In the genomic region with DNA sequence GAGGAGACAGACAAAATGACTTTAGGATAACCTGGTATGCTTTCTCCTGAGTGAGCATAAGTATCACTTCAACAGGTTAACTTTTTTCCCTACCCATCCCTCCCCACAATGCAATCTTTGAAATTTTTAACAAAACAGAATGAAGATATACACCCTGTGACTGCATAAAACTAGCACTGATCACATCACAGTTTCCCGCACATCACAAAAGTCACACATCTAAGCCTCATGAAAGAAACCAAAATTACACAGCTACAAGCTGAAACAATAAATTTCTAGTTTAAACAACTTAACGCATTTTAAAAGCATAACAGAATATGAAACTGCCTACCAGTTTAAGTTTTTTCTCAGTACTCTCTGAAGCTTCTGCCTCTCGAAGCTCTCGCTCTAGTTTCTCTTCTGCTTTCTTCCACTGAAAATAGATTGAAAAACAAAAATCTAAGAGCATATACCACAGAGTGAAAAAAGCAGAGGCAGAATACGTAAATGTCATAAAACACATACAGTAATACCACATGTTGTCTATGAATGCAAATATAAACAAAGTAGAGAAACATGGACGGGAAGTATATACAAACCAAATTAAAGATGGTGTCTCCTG, we compare ENCODE assay signal across 13 cellular contexts. TPM values are rescaled to one million over a fixed set of nuclear protein-coding genes. Genes with fewer than 3 reads are reported as not detected.
DNase-seq lines count a peak whose midpoint lies in the region; ATAC-seq and TF ChIP-seq lines count a peak whose summit lies in the region.
"Had no signal": no experiment of that assay in that cellular context is flagged by ENCODE, and none has a peak within 500 bp of the region (broad histone marks: within the 10 kb centered on the region; RNA-seq: fewer than 3 reads in every experiment).

No MANE protein-coding gene starts in this region.

- no TSS peak for BruUV-seq in PC-9 (replicated peaks; lab: Mats Ljungman, UMichigan)

- peak; percentile 99 for ATAC-seq in GM19395 (IDR thresholded peaks at IDR 0.05; ENCODE audit: unreplicated experiment)
- peak; percentile 96 for ATAC-seq in HG02870 (IDR thresholded peaks at IDR 0.05; ENCODE audit: unreplicated experiment)
- ATAC-seq in HG03575 (IDR thresholded peaks at IDR 0.05; ENCODE audit: extremely low read depth, insufficient number of reproducible peaks, low FRiP score, unreplicated experiment) = peak; percentile 87
- ATAC-seq: stimulated activated effector memory CD8-positive, alpha-beta T cell treated with anti-CD3 and anti-CD28 coated beads, Interleukin-12 subunit alpha, Interleukin-12 subunit beta, amount 100 ng/mL, for 72 hours had no signal

- no peaks in the 10 kb centered on the region for H3F3A ChIP-seq in PC-9 (ENCODE audit: insufficient read depth, low read depth)

- H3K4me3 Mint-ChIP-seq in H9 = no peak overlapping the region
- H3K4me3 Mint-ChIP-seq: stimulated activated effector memory CD8-positive, alpha-beta T cell treated with anti-CD3 and anti-CD28 coated beads, Interleukin-12 subunit alpha, Interleukin-12 subunit beta, amount 100 ng/mL, for 72 hours had no signal

- H2AFZ ChIP-seq in H9 (ENCODE audit: low read length) (no peak overlapping the region), PC-9 (no peak overlapping the region)

- H3K9me3 Mint-ChIP-seq in H9 = no peaks in the 10 kb centered on the region
- H3K9me3 Mint-ChIP-seq: stimulated activated effector memory CD8-positive, alpha-beta T cell treated with anti-CD3 and anti-CD28 coated beads, Interleukin-12 subunit alpha, Interleukin-12 subunit beta, amount 100 ng/mL, for 72 hours had no signal

- H3K4me1 ChIP-seq in H9 (ENCODE audit: insufficient read depth, low read length) = no peaks in the 10 kb centered on the region
- H3K4me1 ChIP-seq in PC-9 (replicated peaks; ENCODE audit: insufficient read depth) = no peaks in the 10 kb centered on the region
- H3K4me1 ChIP-seq: colonic mucosa had no signal

- peaks cover 14 to 71% (median 68%) of the 10 kb centered on the region in 3 experiments; a peak in 6 of 7 replicates for H3K36me3 Mint-ChIP-seq in H9 (ENCODE audit: insufficient read depth in 1 of 3, low read depth in 3 of 3)

- H3K79me2 ChIP-seq in H9 (ENCODE audit: insufficient read depth, low read length) (no peaks in the 10 kb centered on the region), PC-9 (ENCODE audit: low read depth) (no peaks in the 10 kb centered on the region)

- H4K5ac ChIP-seq in H9 (ENCODE audit: insufficient read length, low read depth, low read length) = no peak overlapping the region

- no peak overlapping the region for H3K23ac ChIP-seq in H9 (ENCODE audit: insufficient read length, low read depth, low read length)

- POLR2A ChIA-PET in PC-9 (lab: Charles Lee; ENCODE audit: unreplicated experiment) = no interaction called here

- 0 out of 2 replicates have a peak, but pooled peaks cover 6% of the 10 kb centered on the region for H3K36me3 ChIP-seq in PC-9 (ENCODE audit: low read depth)
- H3K36me3 ChIP-seq: colonic mucosa had no signal

- H3K27me3 Mint-ChIP-seq in H9 (ENCODE audit: low read depth) = no peaks in the 10 kb centered on the region

- WGBS in H9 (ENCODE audit: extremely low coverage, insufficient read length, low lambda C conversion rate) = no CpG with 5 or more reads among the region's 6 CpGs

- DNase-seq in GM10266 (ENCODE audit: extremely low spot score) (peak; percentile 57), DMS53 (lab: John Stamatoyannopoulos, UW) (no peak), H9 (no peak), PC-9 (no peak)
- DNase-seq in activated CD4-positive, alpha-beta T cell treated with anti-CD3 and anti-CD28 coated beads, Interleukin-2, amount 50 U/mL, for 4 hours = no peak
- DNase-seq: ACHN; activated naive CD4-positive, alpha-beta T cell treated with Interleukin-2 at 50 U/mL for 16 hours; colonic mucosa; NCI-H345 had no signal

- H3K9me2 ChIP-seq in PC-9 (ENCODE audit: insufficient read depth) = no peaks in the 10 kb centered on the region

- no peak overlapping the region for H3K56ac ChIP-seq in H9 (ENCODE audit: insufficient read length, low read depth, low read length)

- intact Hi-C loops in PC-9 (cut with micrococcal nuclease; ENCODE audit: unreplicated experiment) = no loop called here

- H2BK120ac ChIP-seq in H9 (ENCODE audit: low read depth, low read length, poor library complexity, severe bottlenecking) = no peak overlapping the region

- no peak overlapping the region for H2BK12ac ChIP-seq in H9 (ENCODE audit: insufficient read length, low read depth, low read length)

- no peak overlapping the region for H3T11ph ChIP-seq in H9 (ENCODE audit: low read length)

- H3K9ac ChIP-seq in H9 (ENCODE audit: extremely low read depth, insufficient read length, low read length) = no peak overlapping the region

- H2BK15ac ChIP-seq in H9 (ENCODE audit: low read depth, low read length) = no peak overlapping the region

- no peak overlapping the region for H3K14ac ChIP-seq in H9 (ENCODE audit: insufficient read depth, low read length)

- H3K18ac ChIP-seq in H9 (ENCODE audit: insufficient read length, low read depth, low read length) = no peak overlapping the region

- no peak overlapping the region for H3K4ac ChIP-seq in H9 (ENCODE audit: low read depth, low read length)

- H4K8ac ChIP-seq in H9 (replicated peaks; ENCODE audit: insufficient read length, low read depth, low read length) = no peak overlapping the region

- no peak overlapping the region for H2AK5ac ChIP-seq in H9 (ENCODE audit: insufficient read length, low read length)

- H3K27ac Mint-ChIP-seq in H9 = no peak overlapping the region
- H3K27ac Mint-ChIP-seq: stimulated activated effector memory CD8-positive, alpha-beta T cell treated with anti-CD3 and anti-CD28 coated beads, Interleukin-12 subunit alpha, Interleukin-12 subunit beta, amount 100 ng/mL, for 72 hours had no signal

- no peaks in the 10 kb centered on the region for H3K27me3 ChIP-seq in H9 (ENCODE audit: insufficient read depth, low read length)
- no peaks in the 10 kb centered on the region for H3K27me3 ChIP-seq in PC-9 (ENCODE audit: insufficient read depth, low read depth)
- H3K27me3 ChIP-seq: colonic mucosa had no signal

- no peaks in the 10 kb centered on the region for H3K79me1 ChIP-seq in H9 (ENCODE audit: insufficient read depth, low read depth, low read length, poor library complexity, severe bottlenecking)

- no peak overlapping the region for H3K27ac ChIP-seq in H9 (ENCODE audit: insufficient read length, low read depth, low read length)
- no peak overlapping the region for H3K27ac ChIP-seq in PC-9
- H3K27ac ChIP-seq: colonic mucosa had no signal

- H4K91ac ChIP-seq in H9 (ENCODE audit: insufficient read length, low read depth, low read length) = no peak overlapping the region

- H3K4me3 ChIP-seq in PC-9 = no peak overlapping the region
- H3K4me3 ChIP-seq: colonic mucosa had no signal

- no peaks in the 10 kb centered on the region for H3K23me2 ChIP-seq in H9 (ENCODE audit: insufficient read length, low read depth, low read length, poor library complexity, severe bottlenecking)

- H4K20me1 ChIP-seq in H9 (ENCODE audit: control insufficient read depth, insufficient read depth, insufficient read length) (no peaks in the 10 kb centered on the region), PC-9 (ENCODE audit: insufficient read depth) (no peaks in the 10 kb centered on the region; the same call in 1 of the 2 replicates)

- TF ChIP-seq CTCF in GM10266 (IDR thresholded peaks at IDR 0.05; ENCODE audit: control insufficient read depth, insufficient read depth, low read depth, missing control alignments) (no peak), H9 (conservative IDR thresholded peaks at IDR 0.05) (no peak), PC-9 (conservative IDR thresholded peaks at IDR 0.05) (no peak)

- CTCF ChIA-PET in PC-9 (lab: Charles Lee) = no interaction called here

- no peak overlapping the region for H2BK20ac ChIP-seq in H9 (ENCODE audit: low read depth, low read length, poor library complexity, severe bottlenecking)

- no peaks in the 10 kb centered on the region for H3K4me1 Mint-ChIP-seq in H9

- H3K9me3 ChIP-seq in H9 (ENCODE audit: control insufficient read depth, low read depth, low read length) (no peaks in the 10 kb centered on the region), PC-9 (ENCODE audit: insufficient read depth, low read depth) (no peaks in the 10 kb centered on the region)
- H3K9me3 ChIP-seq: colonic mucosa had no signal

- H2BK5ac ChIP-seq in H9 (ENCODE audit: insufficient read length, low read length) = no peak overlapping the region

- H3K4me2 ChIP-seq in H9 (ENCODE audit: insufficient read depth, insufficient read length, low read length) = no peak overlapping the region
- H3K4me2 ChIP-seq in PC-9 = no peak overlapping the region

RNA-seq across cellular contexts. Expression of a gene that starts 18.1 kb away (rescaled TPM):
- 34.8 and 35.8 TPM in 2 replicates for total RNA-seq in H9 (2021)
- total RNA-seq in PC-9 (2021) = 10.5 and 17.7 TPM in 2 replicates

RNA-seq across cellular contexts. Expression of a gene that starts 57.7 kb away (rescaled TPM):
- 1.9 and 2.0 TPM in 2 replicates for total RNA-seq in H9 (2021)
- 3.1 and 3.9 TPM in 2 replicates for total RNA-seq in PC-9 (2021)
